ENCODE assay signal across 8 cellular contexts in genomic region chr2:74334931-74335333, GRCh38. TPM values are rescaled to one million over a fixed set of nuclear protein-coding genes. Genes with fewer than 3 reads are reported as not detected.
A peak's percentile ranks its signal among the peaks of the same experiment; 100 is the strongest.
DNase-seq lines count a peak whose midpoint lies in the region; ATAC-seq and TF ChIP-seq lines count a peak whose summit lies in the region.

No MANE protein-coding gene starts in this region.

- H3K9me2 ChIP-seq in DOHH2 (replicated peaks; ENCODE audit: control insufficient read depth, low read length) (no peaks in the 10 kb centered on the region), Karpas-422 (replicated peaks; ENCODE audit: insufficient read depth, low read length) (no peaks in the 10 kb centered on the region)

- H3K79me2 ChIP-seq in DOHH2 (ENCODE audit: control insufficient read depth, low read length): no peaks in the 10 kb centered on the region
- H3K79me2 ChIP-seq in Karpas-422 (ENCODE audit: low read length): no peaks in the 10 kb centered on the region

- H3K9me3 ChIP-seq in DOHH2 (ENCODE audit: control insufficient read depth, insufficient read depth, low read length) (no peaks in the 10 kb centered on the region), Karpas-422 (ENCODE audit: low read length) (no peaks in the 10 kb centered on the region), SJCRH30 (replicated peaks) (no peaks in the 10 kb centered on the region), testis (no peaks in the 10 kb centered on the region)

- WGBS in testis, 2 donors: 37 to 45% methylated on average over 3 of the region's 3 CpGs

- H3K4me2 ChIP-seq in DOHH2 (ENCODE audit: low read length): no peak overlapping the region
- no peak overlapping the region for H3K4me2 ChIP-seq in Karpas-422 (ENCODE audit: low read depth, low read length, poor library complexity, severe bottlenecking)

- DNase-seq in Karpas-422: peak; percentile 90
- DNase-seq in SJCRH30: peak; percentile 70 to 85
- peak; percentile 52 for DNase-seq in activated T-helper 9 cell treated with anti-CD3 and anti-CD28 coated beads, Interleukin-2, amount 50 U/mL, for 16 hours (ENCODE audit: low read depth)
- DNase-seq in foreskin keratinocyte: peak; percentile 21 to 42
- peak; percentile 60 for DNase-seq in omental fat pad (ENCODE audit: low spot score)
- DNase-seq in testis: peak; percentile 82

- H3K4me1 ChIP-seq in DOHH2 (ENCODE audit: control insufficient read depth, low read length) (no peaks in the 10 kb centered on the region), Karpas-422 (ENCODE audit: low read length) (no peaks in the 10 kb centered on the region), SJCRH30 (no peaks in the 10 kb centered on the region), foreskin keratinocyte (no peaks in the 10 kb centered on the region), testis (no peaks in the 10 kb centered on the region)

- H3K27me3 ChIP-seq in DOHH2 (ENCODE audit: control insufficient read depth, low read length): peaks cover 15% of the 10 kb centered on the region
- H3K27me3 ChIP-seq in Karpas-422 (ENCODE audit: low read length): no peaks in the 10 kb centered on the region
- H3K27me3 ChIP-seq in SJCRH30: no peaks in the 10 kb centered on the region
- H3K27me3 ChIP-seq in foreskin keratinocyte: no peaks in the 10 kb centered on the region
- H3K27me3 ChIP-seq in testis: no peaks in the 10 kb centered on the region

- H3K36me3 ChIP-seq in DOHH2 (ENCODE audit: control insufficient read depth, low read length) (no peaks in the 10 kb centered on the region), Karpas-422 (ENCODE audit: insufficient read depth, low read length) (no peaks in the 10 kb centered on the region), SJCRH30 (no peaks in the 10 kb centered on the region), testis (ENCODE audit: low read depth, missing control alignments) (no peaks in the 10 kb centered on the region)

- ATAC-seq in foreskin keratinocyte (peak; percentile 80), omental fat pad (ENCODE audit: low FRiP score) (peak; percentile 80), HG02938 (IDR thresholded peaks at IDR 0.05; ENCODE audit: unreplicated experiment) (no peak)

- no peak overlapping the region for H3K9ac ChIP-seq in Karpas-422 (ENCODE audit: low read length)

- H2AFZ ChIP-seq in Karpas-422 (ENCODE audit: low read length): no peak overlapping the region

- intact Hi-C loops in testis (cut with DNase I; ENCODE audit: low total_unique reads): no loop called here

- no peaks in the 10 kb centered on the region for H3F3A ChIP-seq in DOHH2 (ENCODE audit: control insufficient read depth, insufficient read depth)

- H3K27ac ChIP-seq in DOHH2 (ENCODE audit: low read depth, low read length): no peak overlapping the region
- no peak overlapping the region for H3K27ac ChIP-seq in Karpas-422 (ENCODE audit: low read length)
- H3K27ac ChIP-seq in SJCRH30: no peak overlapping the region
- no peak overlapping the region for H3K27ac ChIP-seq in foreskin keratinocyte
- H3K27ac ChIP-seq in testis: no peak overlapping the region

- TF ChIP-seq CTCF in DOHH2 (IDR thresholded peaks at IDR 0.05; ENCODE audit: low read depth, low read length, poor library complexity, severe bottlenecking): peak; percentile 90
- peak; percentile 88 for TF ChIP-seq CTCF in foreskin keratinocyte (conservative IDR thresholded peaks at IDR 0.05)
- TF ChIP-seq CTCF in omental fat pad (IDR thresholded peaks at IDR 0.05): peak in 2 of 3 donors; percentile 23 to 57
- peak; percentile 60 to 93 (median 74) for TF ChIP-seq CTCF in testis (IDR thresholded peaks at IDR 0.05)

- no peak for TF ChIP-seq POLR2A in testis (IDR thresholded peaks at IDR 0.05)

- H4K20me1 ChIP-seq in DOHH2 (ENCODE audit: control insufficient read depth, insufficient read depth, low read depth, low read length) (no peaks in the 10 kb centered on the region), Karpas-422 (ENCODE audit: insufficient read depth, low read depth, low read length) (no peaks in the 10 kb centered on the region)

- H3K4me3 ChIP-seq in DOHH2 (ENCODE audit: low read length) (no peak overlapping the region), Karpas-422 (ENCODE audit: low read length) (no peak overlapping the region), SJCRH30 (no peak overlapping the region), testis (no peak overlapping the region)

RNA-seq across cellular contexts. Expression of gene SLC4A5, which starts 8.3 kb away (rescaled TPM):
- 0.65 and 3.2 TPM in 2 replicates for total RNA-seq in Karpas-422 (2014; rRNA removed; shearing (Covaris generic); ENCODE audit: low replicate concordance)
- 0.08 TPM in 1 of 2 replicates, not detected in the other for total RNA-seq in SJCRH30 (2014; rRNA removed; shearing (Covaris generic))
- total RNA-seq in foreskin keratinocyte (0.17 and 0.25 TPM in 2 replicates), omental fat pad (1 to 10 TPM; 1.2 to 3.0 (median 1.6) TPM), testis (100 to 1,000 TPM; 113 to 188 TPM)
- polyA plus RNA-seq in foreskin keratinocyte (0.04 and 0.14 TPM in 2 replicates), testis (ENCODE audit: insufficient read depth, low read depth, low replicate concordance) (40.3 TPM)

RNA-seq across cellular contexts. Expression of gene DCTN1, which starts 45.2 kb away (rescaled TPM):
- 95.0 and 96.4 TPM in 2 replicates for total RNA-seq in Karpas-422 (2014; rRNA removed; shearing (Covaris generic); ENCODE audit: low replicate concordance)
- total RNA-seq in SJCRH30 (2014; rRNA removed; shearing (Covaris generic)): 113 TPM in 2 replicates
- total RNA-seq in foreskin keratinocyte: 165 and 187 TPM in 2 replicates
- polyA plus RNA-seq in foreskin keratinocyte: 178 and 183 TPM in 2 replicates
- total RNA-seq in omental fat pad: 100 to 1,000 TPM in 3 of 4 donors, 10 to 100 TPM in 1; 83.1 to 122 (median 114) TPM
- 100 to 1,000 TPM; 321 to 403 TPM for total RNA-seq in testis
- polyA plus RNA-seq in testis (ENCODE audit: insufficient read depth, low read depth, low replicate concordance): 277 TPM

Comparison
In these comparisons a context has a peak if more than half of its experiments do, and no peak if none do; other contexts are left out.
1. CTCF ChIP-seq: peak in every context shown above with its lines; median percentile 90 in DOHH2; 88 in foreskin keratinocyte; 74 in testis; 40 in omental fat pad.
2. DNase-seq: peak in every context shown above with its lines; median percentile 90 in Karpas-422; 82 in testis; 78 in SJCRH30; 60 in omental fat pad; 52 in activated T-helper 9 cell treated with anti-CD3 and anti-CD28 coated beads, Interleukin-2, amount 50 U/mL, for 16 hours; 32 in foreskin keratinocyte.
3. RNA of gene SLC4A5, which starts 8.3 kb away (total RNA-seq): 113 to 188 TPM in testis; 0.65 to 3.2 TPM in Karpas-422, 1.2 to 3.0 TPM in omental fat pad, 0.17 to 0.25 TPM in foreskin keratinocyte and 0.08 TPM in SJCRH30; every median in the first group is over 10 times any median in the second.